Comparison of ENCODE assay signal across 17 cellular contexts in genomic region chr18:48657446-48658120, GRCh38.
DNase-seq lines count a peak whose midpoint lies in the region; ATAC-seq and TF ChIP-seq lines count a peak whose summit lies in the region.
"Had no signal": no experiment of that assay in that cellular context is flagged by ENCODE, and none has a peak within 500 bp of the region (broad histone marks: within the 10 kb centered on the region; RNA-seq: fewer than 3 reads in every experiment).

No MANE protein-coding gene starts in this region.

- no peaks in the 10 kb centered on the region for H3K4me1 Mint-ChIP-seq in osteocyte (ENCODE audit: unreplicated experiment)
- H3K4me1 Mint-ChIP-seq: activated B cell treated with CpG ODN at 0.5 μM for 24 hours had no signal

- H3K9ac ChIP-seq in adipocyte (ENCODE audit: low read length), result peak overlapping the region; percentile 13
- H3K9ac ChIP-seq in neuronal stem cell (ENCODE audit: low read depth, low read length, poor library complexity), result peak overlapping the region; percentile 9

- H3K27me3 ChIP-seq in A673 (replicated peaks; ENCODE audit: insufficient read depth, low read depth, low read length, poor library complexity) (no peaks in the 10 kb centered on the region), adipocyte (replicated peaks; ENCODE audit: control insufficient read depth, insufficient read depth, low read length) (no peaks in the 10 kb centered on the region), neuronal stem cell (ENCODE audit: control insufficient read depth in 3 of 3, insufficient read depth in 3 of 3, low read depth in 1 of 3, low read length in 3 of 3) (no peaks in the 10 kb centered on the region), aorta (ENCODE audit: control insufficient read depth in 1 of 2, insufficient read depth in 2 of 2, low read length in 1 of 2) (no peaks in the 10 kb centered on the region)
- H3K27me3 ChIP-seq: adrenal gland, stomach had no signal

- H3K36me3 Mint-ChIP-seq in osteocyte (ENCODE audit: unreplicated experiment), result no peaks in the 10 kb centered on the region

- peak; percentile 58 for DNase-seq in A673 (ENCODE audit: low spot score)
- DNase-seq in adipocyte (ENCODE audit: low read depth), result peak; percentile 36
- peak; percentile 44 for DNase-seq in fibroblast of pulmonary artery (ENCODE audit: low read depth)
- no peak for DNase-seq in neuronal stem cell (ENCODE audit: low spot score)
- DNase-seq in osteocyte (ENCODE audit: extremely low spot score, unreplicated experiment), result no peak
- no peak for DNase-seq in aorta
- DNase-seq: activated B cell treated with CpG ODN at 0.5 μM for 24 hours, erythroblast, NCI-H1092 treated with DMSO at 0.1 percent for 48 hours, stomach had no signal

- no peak overlapping the region for H2BK12ac ChIP-seq in neuronal stem cell (ENCODE audit: low read length)

- peaks cover 9% of the 10 kb centered on the region for H3K4me1 ChIP-seq in A673 (ENCODE audit: insufficient read depth, low read length, poor library complexity, severe bottlenecking)
- H3K4me1 ChIP-seq in adipocyte (ENCODE audit: control insufficient read depth, insufficient read depth, low read length), result peaks cover 28% of the 10 kb centered on the region
- H3K4me1 ChIP-seq in neuronal stem cell (ENCODE audit: control insufficient read depth in 2 of 2, insufficient read depth in 1 of 2, low read depth in 1 of 2, low read length in 2 of 2), result peaks cover 14 to 16% of the 10 kb centered on the region in 2 donors
- H3K4me1 ChIP-seq in aorta (ENCODE audit: control insufficient read depth in 1 of 2, insufficient read depth in 2 of 2, low read length in 2 of 2), result peaks cover 0 to 2% of the 10 kb centered on the region in 2 donors

- no peak overlapping the region for H4K91ac ChIP-seq in neuronal stem cell (ENCODE audit: low read depth, low read length, poor library complexity)

- no peak overlapping the region for H3K23ac ChIP-seq in neuronal stem cell (ENCODE audit: low read depth, low read length, poor library complexity)

- POLR2A ChIA-PET in A673 (lab: Charles Lee; ENCODE audit: low non-redundant PET), result no interaction called here

- no peak overlapping the region for H2AFZ ChIP-seq in neuronal stem cell (ENCODE audit: low read length)
- H2AFZ ChIP-seq: GM23338 had no signal

- H2BK5ac ChIP-seq in neuronal stem cell (ENCODE audit: low read length), result no peak overlapping the region

- no peak overlapping the region for H2BK120ac ChIP-seq in neuronal stem cell (ENCODE audit: low read depth, low read length)

- no peaks in the 10 kb centered on the region for H3K27me3 Mint-ChIP-seq in osteocyte (ENCODE audit: unreplicated experiment)
- H3K27me3 Mint-ChIP-seq: activated B cell treated with CpG ODN at 0.5 μM for 24 hours; dendritic cell treated with granulocyte-macrophage colony-stimulating factor and Interleukin-4, amounts not matched to agents 40 ng/mL and 50 ng/mL, for 4 days had no signal

- H3K9me3 Mint-ChIP-seq in osteocyte (ENCODE audit: unreplicated experiment), result peaks cover 4% of the 10 kb centered on the region
- H3K9me3 Mint-ChIP-seq: activated B cell treated with CpG ODN at 0.5 μM for 24 hours; activated T-helper 2 cell treated with anti-CD3 and anti-CD28 coated beads, Interferon-gamma antibody, Interleukin-2, Interleukin-4, amounts not matched to agents 10 μg/mL and 5 μg/mL and 100 μg/mL, durations not matched to agents 14 hours and 24 hours and 36 hours; dendritic cell treated with granulocyte-macrophage colony-stimulating factor and Interleukin-4, amounts not matched to agents 40 ng/mL and 50 ng/mL, for 4 days; T-helper 1 cell treated with Interleukin-12 subunit alpha and Interleukin-12 subunit beta and Interleukin-4 antibody, amounts not matched to agents 30 μg/mL and 1 μg/mL, for 36 hours had no signal

- H3K4me3 ChIP-seq in A673 (ENCODE audit: low read depth, low read length, poor library complexity, severe bottlenecking), result no peak overlapping the region
- no peak overlapping the region for H3K4me3 ChIP-seq in adipocyte (ENCODE audit: low read length)
- H3K4me3 ChIP-seq in fibroblast of pulmonary artery (replicated peaks; ENCODE audit: low read depth, low read length), result no peak overlapping the region
- H3K4me3 ChIP-seq in neuronal stem cell (ENCODE audit: low read length in 2 of 2), result no peak overlapping the region
- no peak overlapping the region for H3K4me3 ChIP-seq in aorta (ENCODE audit: low read length in 2 of 2)
- H3K4me3 ChIP-seq: adrenal gland, GM23338, stomach had no signal

- H4K8ac ChIP-seq in neuronal stem cell (ENCODE audit: low read depth, low read length), result no peak overlapping the region

- no peak overlapping the region for H2BK15ac ChIP-seq in neuronal stem cell (ENCODE audit: low read length)

- no peaks in the 10 kb centered on the region for H3K36me3 ChIP-seq in A673 (ENCODE audit: insufficient read depth, low read length, poor library complexity, severe bottlenecking)
- H3K36me3 ChIP-seq in adipocyte (ENCODE audit: control insufficient read depth, insufficient read depth, low read length, severe bottlenecking), result no peaks in the 10 kb centered on the region
- H3K36me3 ChIP-seq in neuronal stem cell (replicated peaks in 1 of 2; ENCODE audit: control insufficient read depth in 2 of 2, insufficient read depth in 2 of 2, low read length in 2 of 2), result no peaks in the 10 kb centered on the region
- H3K36me3 ChIP-seq in aorta (ENCODE audit: control insufficient read depth in 1 of 2, insufficient read depth in 2 of 2, low read length in 1 of 2), result no peaks in the 10 kb centered on the region
- H3K36me3 ChIP-seq: adrenal gland, stomach had no signal

- intact Hi-C loops in A673 (cut with micrococcal nuclease; ENCODE audit: unreplicated experiment) (no loop called here), aorta (cut with DNase I) (no loop called here)

- H3K9me3 ChIP-seq in A673 (ENCODE audit: low read depth, low read length, poor library complexity, severe bottlenecking) (no peaks in the 10 kb centered on the region), adipocyte (ENCODE audit: control insufficient read depth, low read length) (no peaks in the 10 kb centered on the region), neuronal stem cell (replicated peaks in 1 of 2; ENCODE audit: control insufficient read depth in 2 of 2, insufficient read depth in 1 of 2, low read depth in 1 of 2, low read length in 2 of 2) (peaks cover 0 to 7% of the 10 kb centered on the region in 2 donors), aorta (ENCODE audit: control insufficient read depth, low read length) (no peaks in the 10 kb centered on the region)
- H3K9me3 ChIP-seq: adrenal gland, stomach had no signal

- H3K18ac ChIP-seq in neuronal stem cell (ENCODE audit: low read length), result peak overlapping the region; percentile 81

- CTCF ChIA-PET in A673 (lab: Charles Lee), result interaction anchor here (0.6 kb wide), 1 partner anchor 1204 kb away, joined by 3 read pairs; no protein-coding TSS in a partner anchor

- no peaks in the 10 kb centered on the region for H3K79me1 ChIP-seq in neuronal stem cell (ENCODE audit: low read depth, low read length)

- no peak for ATAC-seq in HG03439 (IDR thresholded peaks at IDR 0.05; ENCODE audit: unreplicated experiment)
- no peak for ATAC-seq in GM21576 (IDR thresholded peaks at IDR 0.05; ENCODE audit: unreplicated experiment)
- ATAC-seq in aorta (ENCODE audit: low FRiP score), result no peak
- ATAC-seq: GM23338 had no signal

- WGBS in neuronal stem cell (ENCODE audit: extremely low coverage in 2 of 2, insufficient read length in 2 of 2, insufficient replicate concordance in 1 of 2), 2 donors, result no CpG with 5 or more reads among the region's 9 CpGs
- 77 to 80% methylated on average over 9 of the region's 9 CpGs for WGBS in aorta, 2 donors

- no peak overlapping the region for H3K14ac ChIP-seq in neuronal stem cell (ENCODE audit: low read length)

- H3K4me2 ChIP-seq in neuronal stem cell (ENCODE audit: insufficient read depth, low read length, poor library complexity, severe bottlenecking), result no peak overlapping the region
- H3K4me2 ChIP-seq: GM23338 had no signal

- no TSS peak for BruUV-seq in A673 (replicated peaks; lab: Mats Ljungman, UMichigan)

- H3K27ac ChIP-seq in A673 (ENCODE audit: low read depth, low read length, poor library complexity, severe bottlenecking) (no peak overlapping the region), neuronal stem cell (replicated peaks; ENCODE audit: low read length) (no peak overlapping the region), aorta (ENCODE audit: low read depth in 1 of 2, low read length in 2 of 2) (no peak overlapping the region)
- H3K27ac ChIP-seq: stomach had no signal

- H2AK5ac ChIP-seq in neuronal stem cell (ENCODE audit: low read depth, low read length), result no peak overlapping the region

- no peak overlapping the region for H3K4ac ChIP-seq in neuronal stem cell (ENCODE audit: low read length)

- H3K27ac Mint-ChIP-seq in osteocyte (ENCODE audit: unreplicated experiment), result no peak overlapping the region
- H3K27ac Mint-ChIP-seq: activated B cell treated with CpG ODN at 0.5 μM for 24 hours; activated T-helper 2 cell treated with anti-CD3 and anti-CD28 coated beads, Interferon-gamma antibody, Interleukin-2, Interleukin-4, amounts not matched to agents 10 μg/mL and 5 μg/mL and 100 μg/mL, durations not matched to agents 14 hours and 24 hours and 36 hours; dendritic cell treated with granulocyte-macrophage colony-stimulating factor and Interleukin-4, amounts not matched to agents 40 ng/mL and 50 ng/mL, for 4 days; GM23338; T-helper 1 cell treated with Interleukin-12 subunit alpha and Interleukin-12 subunit beta and Interleukin-4 antibody, amounts not matched to agents 30 μg/mL and 1 μg/mL, for 36 hours had no signal

- TF ChIP-seq CTCF in A673 (conservative IDR thresholded peaks at IDR 0.05; ENCODE audit: low read depth, low read length), result no peak
- no peak for TF ChIP-seq CTCF in fibroblast of pulmonary artery (IDR thresholded peaks at IDR 0.05; ENCODE audit: low read length, missing control alignments)
- no peak for TF ChIP-seq CTCF in osteocyte (IDR thresholded peaks at IDR 0.05)

- no peak overlapping the region for H3K4me3 Mint-ChIP-seq in osteocyte (ENCODE audit: unreplicated experiment)
- H3K4me3 Mint-ChIP-seq: activated B cell treated with CpG ODN at 0.5 μM for 24 hours; dendritic cell treated with granulocyte-macrophage colony-stimulating factor and Interleukin-4, amounts not matched to agents 40 ng/mL and 50 ng/mL, for 4 days; GM23338; T-helper 1 cell treated with Interleukin-12 subunit alpha and Interleukin-12 subunit beta and Interleukin-4 antibody, amounts not matched to agents 30 μg/mL and 1 μg/mL, for 36 hours had no signal

Comparison
In these comparisons a context has a peak if more than half of its experiments do, and no peak if none do; other contexts are left out.
1. DNase-seq: peak in A673 (single experiment), adipocyte (single experiment) and fibroblast of pulmonary artery (single experiment); none in neuronal stem cell (single experiment), osteocyte (single experiment) and aorta (0 of 2).